In the genomic region with DNA sequence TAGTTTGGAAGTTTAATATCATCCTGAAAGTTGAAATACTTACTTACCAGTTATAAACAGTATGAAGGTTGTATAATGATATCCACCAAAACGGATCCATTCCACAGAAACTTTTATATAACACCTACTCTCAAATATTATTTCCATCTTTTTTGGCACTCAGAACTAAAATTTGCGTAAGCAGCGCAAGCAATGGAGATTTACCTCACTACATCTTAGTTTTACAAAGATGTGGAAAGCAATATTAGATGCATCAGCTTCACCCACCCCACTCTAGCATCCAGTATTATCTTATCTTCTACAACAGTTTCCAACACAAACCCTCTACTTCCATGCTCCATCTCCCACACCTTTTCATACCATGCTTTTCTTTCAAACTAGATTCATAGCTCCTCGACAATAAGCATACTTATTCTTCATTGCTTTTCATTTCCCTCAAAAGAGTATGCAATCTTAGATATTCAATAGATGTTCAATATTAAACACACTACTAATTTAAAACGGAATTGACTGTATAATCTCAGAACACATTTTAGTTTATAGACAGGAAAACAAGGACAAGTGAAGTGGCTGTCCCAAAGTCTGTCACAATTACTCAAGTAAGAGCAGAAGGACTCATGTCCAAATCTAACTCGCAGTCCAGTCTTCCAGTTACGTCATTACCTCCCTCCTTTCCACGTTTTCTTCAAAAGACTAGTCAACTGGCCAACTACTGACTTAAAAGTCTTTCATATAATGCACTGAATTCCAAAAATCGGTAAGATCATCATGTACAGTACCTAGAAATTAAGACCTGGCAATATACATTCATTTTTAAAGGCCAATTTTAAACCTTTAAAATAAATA, we compare ENCODE assay signal across 8 cellular contexts. TPM values are rescaled to one million over a fixed set of nuclear protein-coding genes. Genes with fewer than 3 reads are reported as not detected.
A peak's percentile ranks its signal among the peaks of the same experiment; 100 is the strongest.
DNase-seq lines count a peak whose midpoint lies in the region; FAIRE-seq and TF ChIP-seq lines count a peak whose summit lies in the region.

No MANE protein-coding gene starts in this region.

- H3K27me3 Mint-ChIP-seq in progenitor cell of endocrine pancreas, result no peaks in the 10 kb centered on the region

- no peak for FAIRE-seq in H54 (lab: Jason Lieb, UNC)

- peak overlapping the region; percentile 99 for H3K27ac Mint-ChIP-seq in progenitor cell of endocrine pancreas

- no peaks in the 10 kb centered on the region for H3K9me3 Mint-ChIP-seq in progenitor cell of endocrine pancreas (ENCODE audit: low read depth)

- H3K4me3 Mint-ChIP-seq in progenitor cell of endocrine pancreas (ENCODE audit: low read depth), result peak overlapping the region; percentile 96

- no peak for TF ChIP-seq POLR2A in H54 (IDR thresholded peaks at IDR 0.05; ENCODE audit: low read depth, low read length)

- DNase-seq in GM12864 (ENCODE audit: low read depth), result no peak
- DNase-seq in OCI-M1 (lab: John Stamatoyannopoulos, UW), result peak; percentile 42
- DNase-seq in epithelial cell of prostate (ENCODE audit: low read depth, low spot score), result no peak
- DNase-seq in progenitor cell of endocrine pancreas (ENCODE audit: low spot score, unreplicated experiment), result no peak
- DNase-seq in stimulated activated CD4-positive, alpha-beta T cell treated with anti-CD3 and anti-CD28 coated beads, Interleukin-4, amount 100 ng/mL, for 4 hours, result no peak
- no peak for DNase-seq in NCI-H446 (lab: John Stamatoyannopoulos, UW)
- DNase-seq in occipital lobe (lab: John Stamatoyannopoulos, UW), result no peak
- no peak for DNase-seq in H54 (ENCODE audit: insufficient read length, low spot score)

- TF ChIP-seq CTCF in GM12864 (IDR thresholded peaks at IDR 0.05; ENCODE audit: low read depth, low read length, missing control alignments) (no peak), progenitor cell of endocrine pancreas (IDR thresholded peaks at IDR 0.05; ENCODE audit: unreplicated experiment) (no peak)

- H3K4me3 ChIP-seq in GM12864 (ENCODE audit: low read depth, low read length), result peak overlapping the region; percentile 100

- peak overlapping the region; percentile 98 for H3K27ac ChIP-seq in epithelial cell of prostate

- H3K4me1 Mint-ChIP-seq in progenitor cell of endocrine pancreas (ENCODE audit: low read depth), result peaks cover 47% of the 10 kb centered on the region

- peaks cover 6% of the 10 kb centered on the region for H3K36me3 Mint-ChIP-seq in progenitor cell of endocrine pancreas (ENCODE audit: insufficient read depth)

RNA-seq across cellular contexts. Expression of a gene that starts 2.2 kb away (rescaled TPM):
- total RNA-seq in progenitor cell of endocrine pancreas (157 and 164 TPM in 2 replicates), occipital lobe (128 TPM)

RNA-seq across cellular contexts. Expression of a gene that starts 46.9 kb away (rescaled TPM):
- total RNA-seq in progenitor cell of endocrine pancreas (339 and 358 TPM in 2 replicates), occipital lobe (178 TPM)
